In genomic region chr17:28827672-28828071, GRCh38 we compare ENCODE assay signal across 1 cellular context.
TF ChIP-seq lines count a peak whose summit lies in the region.

No MANE protein-coding gene starts in this region.

TF ChIP-seq in WTC11, 78 proteins besides CTCF, POLR2A, EP300 and RAD21 (continued from another document):
- no peak for TF ChIP-seq NFATC4 (CRISPR knock-in tag; IDR thresholded peaks at IDR 0.05)
- TF ChIP-seq ZNF121 (CRISPR knock-in tag; IDR thresholded peaks at IDR 0.05), result no peak
- TF ChIP-seq ATF1 (CRISPR knock-in tag; IDR thresholded peaks at IDR 0.05), result no peak
- no peak for TF ChIP-seq SP1 (CRISPR knock-in tag; conservative IDR thresholded peaks at IDR 0.05)
- TF ChIP-seq SOX15 (CRISPR knock-in tag; IDR thresholded peaks at IDR 0.05), result no peak
TF ChIP-seq in WTC11: peak in this region for 0.
